1 cellular context compared by ENCODE assay signal in genomic region chr13:65028101-65028500, GRCh38.
TF ChIP-seq lines count a peak whose summit lies in the region.

No MANE protein-coding gene starts in this region.

TF ChIP-seq in K562, 482 proteins besides CTCF, POLR2A, EP300 and RAD21:
- TF ChIP-seq FOXA3 (CRISPR knock-in tag; conservative IDR thresholded peaks at IDR 0.05 in 1 of 2, IDR thresholded peaks at IDR 0.05 in 1 of 2): no peak
- TF ChIP-seq MEF2D (tag; conservative IDR thresholded peaks at IDR 0.05; ENCODE audit: low read depth): no peak
- no peak for TF ChIP-seq RCOR1 (IDR thresholded peaks at IDR 0.05; ENCODE audit: borderline replicate concordance in 1 of 2, low read depth in 2 of 2, low read length in 2 of 2)
- TF ChIP-seq, protein P1, sequence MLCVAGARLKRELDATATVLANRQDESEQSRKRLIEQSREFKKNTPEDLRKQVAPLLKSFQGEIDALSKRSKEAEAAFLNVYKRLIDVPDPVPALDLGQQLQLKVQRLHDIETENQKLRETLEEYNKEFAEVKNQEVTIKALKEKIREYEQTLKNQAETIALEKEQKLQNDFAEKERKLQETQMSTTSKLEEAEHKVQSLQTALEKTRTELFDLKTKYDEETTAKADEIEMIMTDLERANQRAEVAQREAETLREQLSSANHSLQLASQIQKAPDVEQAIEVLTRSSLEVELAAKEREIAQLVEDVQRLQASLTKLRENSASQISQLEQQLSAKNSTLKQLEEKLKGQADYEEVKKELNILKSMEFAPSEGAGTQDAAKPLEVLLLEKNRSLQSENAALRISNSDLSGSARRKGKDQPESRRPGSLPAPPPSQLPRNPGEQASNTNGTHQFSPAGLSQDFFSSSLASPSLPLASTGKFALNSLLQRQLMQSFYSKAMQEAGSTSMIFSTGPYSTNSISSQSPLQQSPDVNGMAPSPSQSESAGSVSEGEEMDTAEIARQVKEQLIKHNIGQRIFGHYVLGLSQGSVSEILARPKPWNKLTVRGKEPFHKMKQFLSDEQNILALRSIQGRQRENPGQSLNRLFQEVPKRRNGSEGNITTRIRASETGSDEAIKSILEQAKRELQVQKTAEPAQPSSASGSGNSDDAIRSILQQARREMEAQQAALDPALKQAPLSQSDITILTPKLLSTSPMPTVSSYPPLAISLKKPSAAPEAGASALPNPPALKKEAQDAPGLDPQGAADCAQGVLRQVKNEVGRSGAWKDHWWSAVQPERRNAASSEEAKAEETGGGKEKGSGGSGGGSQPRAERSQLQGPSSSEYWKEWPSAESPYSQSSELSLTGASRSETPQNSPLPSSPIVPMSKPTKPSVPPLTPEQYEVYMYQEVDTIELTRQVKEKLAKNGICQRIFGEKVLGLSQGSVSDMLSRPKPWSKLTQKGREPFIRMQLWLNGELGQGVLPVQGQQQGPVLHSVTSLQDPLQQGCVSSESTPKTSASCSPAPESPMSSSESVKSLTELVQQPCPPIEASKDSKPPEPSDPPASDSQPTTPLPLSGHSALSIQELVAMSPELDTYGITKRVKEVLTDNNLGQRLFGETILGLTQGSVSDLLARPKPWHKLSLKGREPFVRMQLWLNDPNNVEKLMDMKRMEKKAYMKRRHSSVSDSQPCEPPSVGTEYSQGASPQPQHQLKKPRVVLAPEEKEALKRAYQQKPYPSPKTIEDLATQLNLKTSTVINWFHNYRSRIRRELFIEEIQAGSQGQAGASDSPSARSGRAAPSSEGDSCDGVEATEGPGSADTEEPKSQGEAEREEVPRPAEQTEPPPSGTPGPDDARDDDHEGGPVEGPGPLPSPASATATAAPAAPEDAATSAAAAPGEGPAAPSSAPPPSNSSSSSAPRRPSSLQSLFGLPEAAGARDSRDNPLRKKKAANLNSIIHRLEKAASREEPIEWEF (CRISPR knock-in tag; IDR thresholded peaks at IDR 0.05): peak; percentile 94
- TF ChIP-seq, protein P2, sequence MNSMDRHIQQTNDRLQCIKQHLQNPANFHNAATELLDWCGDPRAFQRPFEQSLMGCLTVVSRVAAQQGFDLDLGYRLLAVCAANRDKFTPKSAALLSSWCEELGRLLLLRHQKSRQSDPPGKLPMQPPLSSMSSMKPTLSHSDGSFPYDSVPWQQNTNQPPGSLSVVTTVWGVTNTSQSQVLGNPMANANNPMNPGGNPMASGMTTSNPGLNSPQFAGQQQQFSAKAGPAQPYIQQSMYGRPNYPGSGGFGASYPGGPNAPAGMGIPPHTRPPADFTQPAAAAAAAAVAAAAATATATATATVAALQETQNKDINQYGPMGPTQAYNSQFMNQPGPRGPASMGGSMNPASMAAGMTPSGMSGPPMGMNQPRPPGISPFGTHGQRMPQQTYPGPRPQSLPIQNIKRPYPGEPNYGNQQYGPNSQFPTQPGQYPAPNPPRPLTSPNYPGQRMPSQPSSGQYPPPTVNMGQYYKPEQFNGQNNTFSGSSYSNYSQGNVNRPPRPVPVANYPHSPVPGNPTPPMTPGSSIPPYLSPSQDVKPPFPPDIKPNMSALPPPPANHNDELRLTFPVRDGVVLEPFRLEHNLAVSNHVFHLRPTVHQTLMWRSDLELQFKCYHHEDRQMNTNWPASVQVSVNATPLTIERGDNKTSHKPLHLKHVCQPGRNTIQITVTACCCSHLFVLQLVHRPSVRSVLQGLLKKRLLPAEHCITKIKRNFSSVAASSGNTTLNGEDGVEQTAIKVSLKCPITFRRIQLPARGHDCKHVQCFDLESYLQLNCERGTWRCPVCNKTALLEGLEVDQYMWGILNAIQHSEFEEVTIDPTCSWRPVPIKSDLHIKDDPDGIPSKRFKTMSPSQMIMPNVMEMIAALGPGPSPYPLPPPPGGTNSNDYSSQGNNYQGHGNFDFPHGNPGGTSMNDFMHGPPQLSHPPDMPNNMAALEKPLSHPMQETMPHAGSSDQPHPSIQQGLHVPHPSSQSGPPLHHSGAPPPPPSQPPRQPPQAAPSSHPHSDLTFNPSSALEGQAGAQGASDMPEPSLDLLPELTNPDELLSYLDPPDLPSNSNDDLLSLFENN (IDR thresholded peaks at IDR 0.05; ENCODE audit: low read depth in 2 of 2, low read length in 2 of 2): no peak
- no peak for TF ChIP-seq POLR2AphosphoS5 (IDR thresholded peaks at IDR 0.05; ENCODE audit: control insufficient read depth, insufficient read depth, low read depth, low read length)
TF ChIP-seq in K562: peak in this region for 1.
